In genomic region chr1:200659269-200659668, GRCh38 we compare ENCODE assay signal across 1 cellular context.
TF ChIP-seq lines count a peak whose summit lies in the region.

No MANE protein-coding gene starts in this region.

TF ChIP-seq in HCT116, 20 proteins besides CTCF, POLR2A, EP300 and RAD21:
- TF ChIP-seq REST (IDR thresholded peaks at IDR 0.05; ENCODE audit: low read depth) (no peak), ZNF274 (IDR thresholded peaks at IDR 0.05; ENCODE audit: low read depth, low read length) (no peak), SIN3A (IDR thresholded peaks at IDR 0.05; ENCODE audit: low read depth) (no peak), TCF7L2 (IDR thresholded peaks at IDR 0.05; ENCODE audit: borderline replicate concordance, extremely low read depth, insufficient read depth, insufficient read length) (no peak), FOSL1 (IDR thresholded peaks at IDR 0.05; ENCODE audit: low read depth) (peak; percentile 53; the same call in 1 of the 2 replicates), CBX3 (IDR thresholded peaks at IDR 0.05; ENCODE audit: low read depth) (peak; percentile 54; the same call in 1 of the 2 replicates), ZFX (IDR thresholded peaks at IDR 0.05) (no peak), ELF1 (IDR thresholded peaks at IDR 0.05; ENCODE audit: borderline replicate concordance, low read depth) (no peak), MAX (IDR thresholded peaks at IDR 0.05) (no peak), ATF3 (IDR thresholded peaks at IDR 0.05) (no peak), POLR2AphosphoS5 (IDR thresholded peaks at IDR 0.05; ENCODE audit: low read depth, low read length) (no peak), YY1 (IDR thresholded peaks at IDR 0.05; ENCODE audit: extremely low read depth, insufficient replicate concordance, low read depth, low read length) (no peak), EGR1 (IDR thresholded peaks at IDR 0.05; ENCODE audit: low read depth) (no peak), CEBPB (IDR thresholded peaks at IDR 0.05; ENCODE audit: low read depth) (no peak), EZH2phosphoT487 (IDR thresholded peaks at IDR 0.05; ENCODE audit: borderline replicate concordance) (no peak), JUND (IDR thresholded peaks at IDR 0.05) (peak; percentile 63), EZH2 (IDR thresholded peaks at IDR 0.05) (no peak), SP1 (IDR thresholded peaks at IDR 0.05; ENCODE audit: low read depth) (peak; percentile 60), SRF (IDR thresholded peaks at IDR 0.05; ENCODE audit: low read depth) (no peak)
- TF ChIP-seq, protein P1, sequence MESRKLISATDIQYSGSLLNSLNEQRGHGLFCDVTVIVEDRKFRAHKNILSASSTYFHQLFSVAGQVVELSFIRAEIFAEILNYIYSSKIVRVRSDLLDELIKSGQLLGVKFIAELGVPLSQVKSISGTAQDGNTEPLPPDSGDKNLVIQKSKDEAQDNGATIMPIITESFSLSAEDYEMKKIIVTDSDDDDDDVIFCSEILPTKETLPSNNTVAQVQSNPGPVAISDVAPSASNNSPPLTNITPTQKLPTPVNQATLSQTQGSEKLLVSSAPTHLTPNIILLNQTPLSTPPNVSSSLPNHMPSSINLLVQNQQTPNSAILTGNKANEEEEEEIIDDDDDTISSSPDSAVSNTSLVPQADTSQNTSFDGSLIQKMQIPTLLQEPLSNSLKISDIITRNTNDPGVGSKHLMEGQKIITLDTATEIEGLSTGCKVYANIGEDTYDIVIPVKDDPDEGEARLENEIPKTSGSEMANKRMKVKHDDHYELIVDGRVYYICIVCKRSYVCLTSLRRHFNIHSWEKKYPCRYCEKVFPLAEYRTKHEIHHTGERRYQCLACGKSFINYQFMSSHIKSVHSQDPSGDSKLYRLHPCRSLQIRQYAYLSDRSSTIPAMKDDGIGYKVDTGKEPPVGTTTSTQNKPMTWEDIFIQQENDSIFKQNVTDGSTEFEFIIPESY (IDR thresholded peaks at IDR 0.05; ENCODE audit: extremely low read depth, insufficient replicate concordance, low read length) = no peak
